3 cellular contexts compared by ENCODE assay signal in the genomic region with DNA sequence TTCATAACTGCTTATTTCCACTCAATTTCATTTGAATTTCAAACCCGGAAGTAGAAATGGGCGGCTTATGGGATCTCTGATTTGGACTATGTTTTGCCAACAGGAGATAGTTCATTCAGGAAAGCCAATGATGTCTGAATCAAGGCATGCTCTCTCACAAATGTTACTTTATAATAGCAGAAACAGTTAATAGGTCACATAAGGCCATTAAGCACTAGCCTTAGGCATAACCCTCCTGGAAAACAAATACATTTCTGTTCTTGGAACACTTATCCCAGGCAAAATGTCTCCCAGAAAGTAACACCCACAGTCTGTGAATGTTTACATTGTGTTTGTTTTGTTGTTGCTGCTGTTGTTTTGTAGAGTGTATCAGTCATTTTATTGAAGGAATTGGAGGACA.
"Had no signal": no experiment of that assay in that cellular context is flagged by ENCODE, and none has a peak within 500 bp of the region (broad histone marks: within the 10 kb centered on the region; RNA-seq: fewer than 3 reads in every experiment).

No MANE protein-coding gene starts in this region.

- H3K4me3 ChIP-seq: GM12878 had no signal

- DNase-seq: GDM1, GF-D8 had no signal

- ATAC-seq: GM12878 had no signal
